Comparison of ENCODE assay signal across 15 cellular contexts in genomic region chr13:43865892-43866291, GRCh38. TPM values are rescaled to one million over a fixed set of nuclear protein-coding genes. Genes with fewer than 3 reads are reported as not detected.
DNase-seq lines count a peak whose midpoint lies in the region; ATAC-seq and TF ChIP-seq lines count a peak whose summit lies in the region.
"Had no signal": no experiment of that assay in that cellular context is flagged by ENCODE, and none has a peak within 500 bp of the region (broad histone marks: within the 10 kb centered on the region; RNA-seq: fewer than 3 reads in every experiment).

No MANE protein-coding gene starts in this region.

- H3K9me3 ChIP-seq in HCT116 (ENCODE audit: control insufficient read depth in 1 of 2, insufficient read depth in 1 of 2, low read depth in 1 of 2, low read length in 2 of 2) (no peaks in the 10 kb centered on the region), mammary epithelial cell (replicated peaks; ENCODE audit: insufficient read depth, low read length) (peaks cover 5% of the 10 kb centered on the region)

- WGBS in mammary epithelial cell (ENCODE audit: low coverage, missing lambda C conversion rate): 25% methylated on average over 4 of the region's 4 CpGs

- H3K9ac ChIP-seq in HCT116 (ENCODE audit: low read length) (peak overlapping the region; percentile 14; the same call in 1 of the 2 replicates), mammary epithelial cell (ENCODE audit: insufficient read depth, low read length) (peak overlapping the region; percentile 35)

- H3K27me3 Mint-ChIP-seq in activated T-cell treated with anti-CD3 and anti-CD28 coated beads, Interleukin-2, amount 50 U/mL, for 72 hours (ENCODE audit: low read depth): no peaks in the 10 kb centered on the region

- H3K36me3 ChIP-seq in HCT116 (ENCODE audit: control insufficient read depth in 1 of 2, insufficient read depth in 2 of 2, low read length in 2 of 2) (no peaks in the 10 kb centered on the region), mammary epithelial cell (ENCODE audit: insufficient read depth, low read length) (peaks cover 3% of the 10 kb centered on the region)

- H3K4me1 ChIP-seq in HCT116 (ENCODE audit: control insufficient read depth in 1 of 2, insufficient read depth in 2 of 2, low read length in 2 of 2): peaks cover 0 to 16% of the 10 kb centered on the region in 2 experiments; a peak in 3 of 4 replicates
- peaks cover 15% of the 10 kb centered on the region for H3K4me1 ChIP-seq in mammary epithelial cell (ENCODE audit: insufficient read depth, low read length)

- no peak overlapping the region for H3K27ac Mint-ChIP-seq in activated T-cell treated with anti-CD3 and anti-CD28 coated beads, Interleukin-2, amount 50 U/mL, for 72 hours

- intact Hi-C loops in HCT116 (cut with micrococcal nuclease): no loop called here
- intact Hi-C loops in mammary epithelial cell (cut with micrococcal nuclease): no loop called here
- intact Hi-C loops in cardiac septum (cut with DNase I): no loop called here

- H3K9me3 Mint-ChIP-seq in activated T-cell treated with anti-CD3 and anti-CD28 coated beads, Interleukin-2, amount 50 U/mL, for 72 hours: no peaks in the 10 kb centered on the region

- dilution Hi-C loops in mammary epithelial cell (cut with HindIII; ENCODE audit: low sequenced_read_pairs): no loop called here

- DNase-seq in AG08395 (ENCODE audit: low spot score) (peak; percentile 44), HCT116 (ENCODE audit: low read depth, low spot score) (peak; percentile 43), mammary epithelial cell (peak; percentile 73), glomerular visceral epithelial cell (ENCODE audit: extremely low spot score) (peak; percentile 16), SK-N-DZ (ENCODE audit: low spot score) (no peak), cardiac septum (ENCODE audit: low spot score) (no peak)
- no peak for DNase-seq in activated T-cell treated with anti-CD3 and anti-CD28 coated beads, Interleukin-2, amount 50 U/mL, for 72 hours
- DNase-seq in activated CD4-positive, alpha-beta T cell treated with anti-CD3 and anti-CD28 coated beads for 1 hour: no peak
- DNase-seq: activated CD4-positive, alpha-beta T cell treated with anti-CD3 and anti-CD28 coated beads, Interleukin-2, amount 50 U/mL, for 4 hours; NCI-H1436; NCI-H526; RPMI8226; stimulated activated CD4-positive, alpha-beta T cell treated with anti-CD3 and anti-CD28 coated beads, Interleukin-2, amount 100 ng/mL, for 24 hours; T-helper 9 cell had no signal

- TF ChIP-seq POLR2A in HCT116 (IDR thresholded peaks at IDR 0.05; ENCODE audit: borderline replicate concordance, extremely low read depth, insufficient read depth, insufficient read length): no peak

- H3K4me3 Mint-ChIP-seq in activated T-cell treated with anti-CD3 and anti-CD28 coated beads, Interleukin-2, amount 50 U/mL, for 72 hours: no peak overlapping the region

- ATAC-seq in HCT116: peak; percentile 44; the same call in 1 of the 2 replicates
- ATAC-seq in activated T-cell treated with anti-CD3 and anti-CD28 coated beads, Interleukin-2, amount 50 U/mL, for 72 hours (replicated peaks in 1 of 2): no peak

- no peak for TF ChIP-seq CTCF in HCT116 (IDR thresholded peaks at IDR 0.05 in 2 of 3, conservative IDR thresholded peaks at IDR 0.05 in 1 of 3; ENCODE audit: borderline replicate concordance in 1 of 3, insufficient read depth in 1 of 3, low read depth in 2 of 3, low read length in 2 of 3)
- TF ChIP-seq CTCF in mammary epithelial cell (conservative IDR thresholded peaks at IDR 0.05 in 1 of 2, IDR thresholded peaks at IDR 0.05 in 1 of 2; ENCODE audit: extremely low read depth in 1 of 2, insufficient read depth in 1 of 2, low read depth in 1 of 2, low read length in 2 of 2): no peak

- H3K27ac ChIP-seq in HCT116 (ENCODE audit: low read depth, low read length): no peak overlapping the region
- H3K27ac ChIP-seq in mammary epithelial cell (ENCODE audit: insufficient read depth, low read depth, low read length): peak overlapping the region; percentile 92
- H3K27ac ChIP-seq: C4-2B had no signal

- H3K27me3 ChIP-seq in HCT116 (ENCODE audit: insufficient read depth, low read length) (no peaks in the 10 kb centered on the region), mammary epithelial cell (ENCODE audit: insufficient read depth, low read length) (no peaks in the 10 kb centered on the region)

- TF ChIP-seq RAD21 in HCT116 (IDR thresholded peaks at IDR 0.05; ENCODE audit: low read depth): no peak

- in situ Hi-C loops in mammary epithelial cell (cut with MboI; ENCODE audit: low sequenced_read_pairs in 2 of 2): no loop called here

- H3K4me3 ChIP-seq in HCT116 (replicated peaks in 1 of 2; ENCODE audit: low read depth in 1 of 2, low read length in 2 of 2): no peak overlapping the region
- no peak overlapping the region for H3K4me3 ChIP-seq in mammary epithelial cell (replicated peaks in 1 of 3; ENCODE audit: insufficient read depth in 1 of 3, low read depth in 2 of 3, low read length in 3 of 3)

- RAD21 ChIA-PET in HCT116 (lab: Charles Lee; ENCODE audit: low non-redundant PET in 1 of 2, low total read pairs in 2 of 2, uncharacterized antibody in 2 of 2, unreplicated experiment in 2 of 2): no interaction called here

- H2AFZ ChIP-seq in HCT116 (ENCODE audit: low read depth, low read length, poor library complexity, severe bottlenecking): no peak overlapping the region
- peak overlapping the region; percentile 52 for H2AFZ ChIP-seq in mammary epithelial cell (ENCODE audit: low read depth, low read length)

- H3K4me2 ChIP-seq in HCT116 (ENCODE audit: low read length) (peak overlapping the region; percentile 39), mammary epithelial cell (ENCODE audit: insufficient read depth, low read depth, low read length) (peak overlapping the region; percentile 1)

- no peaks in the 10 kb centered on the region for H3K36me3 Mint-ChIP-seq in activated T-cell treated with anti-CD3 and anti-CD28 coated beads, Interleukin-2, amount 50 U/mL, for 72 hours (ENCODE audit: insufficient read depth in 2 of 2)

- CTCF ChIA-PET in HCT116 (lab: Charles Lee): interaction anchor here (1.0 to 1.3 kb wide), 2 partner anchors 9 to 61 kb away, joined by 3 to 4 read pairs; no protein-coding TSS in a partner anchor
- CTCF ChIA-PET in mammary epithelial cell (lab: Charles Lee; ENCODE audit: low non-redundant PET): no interaction called here

- H3K4me1 Mint-ChIP-seq in activated T-cell treated with anti-CD3 and anti-CD28 coated beads, Interleukin-2, amount 50 U/mL, for 72 hours (ENCODE audit: low read depth): no peaks in the 10 kb centered on the region

- no peaks in the 10 kb centered on the region for H3K9me2 ChIP-seq in HCT116 (ENCODE audit: insufficient read depth)

- BruUV-seq in HCT116 (replicated peaks; lab: Mats Ljungman, UMichigan) (no TSS peak), mammary epithelial cell (replicated peaks; lab: Mats Ljungman, UMichigan) (no TSS peak)

- no peaks in the 10 kb centered on the region for H4K20me1 ChIP-seq in HCT116 (ENCODE audit: insufficient read depth)
- no peaks in the 10 kb centered on the region for H4K20me1 ChIP-seq in mammary epithelial cell (ENCODE audit: insufficient read depth, low read length)

- POLR2A ChIA-PET in HCT116 (lab: Charles Lee): interaction anchor here (0.6 to 1.0 kb wide), 2 partner anchors 14 to 790 kb away, joined by 3 to 4 read pairs; partner anchors contain the start of genes CCDC122 and LACC1

- H3K79me2 ChIP-seq in HCT116 (ENCODE audit: insufficient read depth, low read length): no peaks in the 10 kb centered on the region
- no peaks in the 10 kb centered on the region for H3K79me2 ChIP-seq in mammary epithelial cell (ENCODE audit: insufficient read depth, low read length)

TF ChIP-seq in HCT116, 20 proteins besides CTCF, POLR2A, EP300 and RAD21 (continues in another document):
- no peak for TF ChIP-seq REST (IDR thresholded peaks at IDR 0.05; ENCODE audit: low read depth)
- TF ChIP-seq SP1 (IDR thresholded peaks at IDR 0.05; ENCODE audit: low read depth): peak; percentile 36; the same call in 1 of the 2 replicates
- no peak for TF ChIP-seq SRF (IDR thresholded peaks at IDR 0.05; ENCODE audit: low read depth)

RNA-seq across cellular contexts. Expression of gene CCDC122, which starts 13.6 kb away (rescaled TPM):
- total RNA-seq in HCT116 (2021; ENCODE audit: unreplicated experiment): 5.8 TPM
- polyA plus RNA-seq in HCT116 (2012): 0.99 and 1.2 TPM in 2 replicates
- total RNA-seq in mammary epithelial cell: 10 to 100 TPM in 1 of 2 donors, 1 to 10 TPM in 1; 6.7 to 12.1 TPM
- 0.85 TPM for polyA plus RNA-seq in mammary epithelial cell
- 1.2 TPM for polyA minus RNA-seq in mammary epithelial cell
- total RNA-seq in activated T-cell treated with anti-CD3 and anti-CD28 coated beads, Interleukin-2, amount 50 U/mL, for 72 hours: 1 to 10 TPM; 2.5 to 2.8 TPM
- 2.7 and 11.7 TPM in 2 replicates for polyA plus RNA-seq in SK-N-DZ (2014; cell fraction: cytosol; rRNA removed)
- 6.7 and 14.2 TPM in 2 replicates for polyA plus RNA-seq in SK-N-DZ (2014; cell fraction: nucleus; rRNA removed)
- total RNA-seq in cardiac septum: 8.9 TPM

RNA-seq across cellular contexts. Expression of gene LACC1, which starts 13.8 kb away (rescaled TPM):
- 2.6 TPM for total RNA-seq in HCT116 (2021; ENCODE audit: unreplicated experiment)
- polyA plus RNA-seq in HCT116 (2012): 0.90 and 1.3 TPM in 2 replicates
- 10 to 100 TPM in 1 of 2 donors, 1 to 10 TPM in 1; 8.5 to 17.3 TPM for total RNA-seq in mammary epithelial cell
- polyA plus RNA-seq in mammary epithelial cell: 4.3 TPM
- polyA minus RNA-seq in mammary epithelial cell: 0.31 TPM
- total RNA-seq in activated T-cell treated with anti-CD3 and anti-CD28 coated beads, Interleukin-2, amount 50 U/mL, for 72 hours: 1 to 10 TPM; 3.3 to 4.3 TPM
- 0.25 and 0.41 TPM in 2 replicates for polyA plus RNA-seq in SK-N-DZ (2014; cell fraction: cytosol; rRNA removed)
- polyA plus RNA-seq in SK-N-DZ (2014; cell fraction: nucleus; rRNA removed): 0.52 and 0.66 TPM in 2 replicates
- total RNA-seq in cardiac septum: 8.7 TPM

Comparison
In these comparisons a context has a peak if more than half of its experiments do, and no peak if none do; other contexts are left out.
1. DNase-seq: peak in AG08395 (single experiment), HCT116 (single experiment), mammary epithelial cell (single experiment) and glomerular visceral epithelial cell (single experiment); none in activated T-cell treated with anti-CD3 and anti-CD28 coated beads, Interleukin-2, amount 50 U/mL, for 72 hours (0 of 2), activated CD4-positive, alpha-beta T cell treated with anti-CD3 and anti-CD28 coated beads for 1 hour (single experiment), SK-N-DZ (single experiment) and cardiac septum (single experiment).